Comparison of ENCODE assay signal across 8 cellular contexts in the genomic region with DNA sequence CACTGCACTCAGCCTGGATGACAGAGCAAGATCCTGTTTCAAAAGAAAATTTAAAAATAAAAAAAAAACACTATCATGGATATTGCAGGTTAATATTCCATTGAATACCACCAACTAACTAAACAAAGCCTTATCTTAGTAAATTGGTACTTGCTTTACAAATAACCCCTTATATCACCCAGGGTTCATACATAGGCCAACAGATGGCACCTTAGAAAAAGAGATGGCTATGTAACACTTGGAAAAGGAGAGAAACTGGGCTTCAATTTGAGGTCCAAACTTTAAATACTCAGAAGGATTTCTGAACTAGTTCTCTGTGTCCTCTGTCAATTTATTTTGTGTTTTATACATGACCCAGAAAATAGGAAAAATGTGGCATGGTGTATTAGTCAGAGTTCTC.
"Had no signal": no experiment of that assay in that cellular context is flagged by ENCODE, and none has a peak within 500 bp of the region (broad histone marks: within the 10 kb centered on the region; RNA-seq: fewer than 3 reads in every experiment).

No MANE protein-coding gene starts in this region.

- FAIRE-seq: G401.6, GM12878, GM12891, GM12892, GM18507, GM19239 had no signal

- DNase-seq: GDM1, GF-D8 had no signal

- ATAC-seq: GM12878 had no signal

- H3K4me3 ChIP-seq: GM12878 had no signal
